Comparison of ENCODE assay signal across 1 cellular context in genomic region chr4:114265342-114265741, GRCh38.
TF ChIP-seq lines count a peak whose summit lies in the region.

No MANE protein-coding gene starts in this region.

TF ChIP-seq in GM23338, 12 proteins besides CTCF, POLR2A, EP300 and RAD21 (continued from another document):
- TF ChIP-seq REST (IDR thresholded peaks at IDR 0.05; ENCODE audit: unreplicated experiment) (no peak), NANOG (IDR thresholded peaks at IDR 0.05; ENCODE audit: borderline replicate concordance) (no peak), ZNF462 (CRISPR knock-in tag; IDR thresholded peaks at IDR 0.05) (no peak), POLR2AphosphoS5 (IDR thresholded peaks at IDR 0.05; ENCODE audit: low read depth) (no peak), EZH2phosphoT487 (IDR thresholded peaks at IDR 0.05; ENCODE audit: unreplicated experiment) (no peak), CREB1 (CRISPR knock-in tag; IDR thresholded peaks at IDR 0.05; ENCODE audit: low read depth) (no peak)
